In the genomic region with DNA sequence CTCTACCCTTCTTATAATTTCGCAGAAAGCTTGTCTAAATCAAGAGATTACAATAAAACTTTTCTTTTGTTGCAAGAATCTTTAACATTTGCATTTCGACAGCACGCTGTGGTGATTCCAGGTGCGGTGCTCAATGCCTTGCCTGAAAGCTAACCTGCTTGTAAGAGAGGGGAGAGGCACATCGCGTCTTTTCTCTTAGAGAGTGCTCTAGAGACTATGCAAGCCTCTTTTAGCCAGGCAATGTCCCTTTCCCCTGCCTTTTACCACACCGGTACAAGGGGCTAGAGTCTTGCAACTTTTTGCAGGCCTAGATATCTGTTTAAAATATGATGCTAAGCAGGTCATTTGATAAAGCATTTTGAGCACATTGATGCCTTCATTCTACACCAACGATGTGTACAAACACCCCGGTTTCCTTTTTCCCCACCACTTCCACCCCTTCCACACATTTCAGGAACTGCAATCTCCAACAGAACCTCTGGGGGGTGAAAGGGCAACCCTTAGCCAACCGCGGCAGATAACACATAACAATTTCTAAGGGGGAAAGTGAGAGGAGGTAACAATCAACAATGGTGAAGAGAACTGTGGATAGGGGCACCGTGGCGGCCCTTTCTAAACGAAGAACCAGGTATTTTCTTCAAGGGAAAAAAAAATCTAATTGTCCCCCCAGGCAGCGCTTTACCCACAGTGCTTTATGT, we compare ENCODE assay signal across 8 cellular contexts. TPM values are rescaled to one million over a fixed set of nuclear protein-coding genes. Genes with fewer than 3 reads are reported as not detected.
A peak's percentile ranks its signal among the peaks of the same experiment; 100 is the strongest.
DNase-seq lines count a peak whose midpoint lies in the region; ATAC-seq, FAIRE-seq and TF ChIP-seq lines count a peak whose summit lies in the region.

No MANE protein-coding gene starts in this region.

- H3K9me3 ChIP-seq in astrocyte (ENCODE audit: insufficient read depth, low read depth, low read length) (no peaks in the 10 kb centered on the region), thoracic aorta (no peaks in the 10 kb centered on the region)

- no peaks in the 10 kb centered on the region for H3K9me3 Mint-ChIP-seq in astrocyte (ENCODE audit: unreplicated experiment)

- no peaks in the 10 kb centered on the region for H3K36me3 ChIP-seq in astrocyte (ENCODE audit: insufficient read depth, low read length)
- H3K36me3 ChIP-seq in thoracic aorta, result no peaks in the 10 kb centered on the region

- H3K27me3 Mint-ChIP-seq in astrocyte (ENCODE audit: low read depth, unreplicated experiment), result no peaks in the 10 kb centered on the region

- H3K79me2 ChIP-seq in astrocyte (ENCODE audit: insufficient read depth, low read length), result peaks cover 62% of the 10 kb centered on the region

- H3K27me3 ChIP-seq in astrocyte (ENCODE audit: insufficient read depth, low read length), result no peaks in the 10 kb centered on the region
- no peaks in the 10 kb centered on the region for H3K27me3 ChIP-seq in thoracic aorta (replicated peaks; ENCODE audit: insufficient read depth)

- peak overlapping the region; percentile 86 for H3K4me2 ChIP-seq in astrocyte (ENCODE audit: low read length)

- no peak for TF ChIP-seq CTCF in GM13977 (IDR thresholded peaks at IDR 0.05; ENCODE audit: extremely low read depth, insufficient read depth, missing control alignments)
- TF ChIP-seq CTCF in astrocyte (IDR thresholded peaks at IDR 0.05; ENCODE audit: insufficient read depth, low read depth, low read length), result peak; percentile 43
- TF ChIP-seq CTCF in thoracic aorta (IDR thresholded peaks at IDR 0.05), result peak; percentile 49
- TF ChIP-seq CTCF in omental fat pad (IDR thresholded peaks at IDR 0.05), result peak in 1 of 3 donors; percentile 20

- peak overlapping the region; percentile 16 for H3K27ac Mint-ChIP-seq in astrocyte (ENCODE audit: unreplicated experiment)

- H3K4me1 Mint-ChIP-seq in astrocyte (ENCODE audit: low read depth, unreplicated experiment), result peaks cover 28% of the 10 kb centered on the region

- H3K36me3 Mint-ChIP-seq in astrocyte (ENCODE audit: low read depth, unreplicated experiment), result no peaks in the 10 kb centered on the region

- no peak for FAIRE-seq in astrocyte (lab: Jason Lieb, UNC)

- H3K27ac ChIP-seq in astrocyte (ENCODE audit: low read depth, low read length) (peak overlapping the region; percentile 67), thoracic aorta (no peak overlapping the region)

- DNase-seq in GM13977 (ENCODE audit: low spot score) (peak; percentile 12), NCI-H2081 treated with DMSO at 0.1 percent for 48 hours (lab: John Stamatoyannopoulos, UW) (peak; percentile 57), astrocyte (ENCODE audit: low read depth) (no peak), iPS-NIHi7 (ENCODE audit: extremely low spot score) (peak; percentile 53), thoracic aorta (ENCODE audit: low spot score) (no peak), activated T-cell treated with anti-CD3 and anti-CD28 coated beads for 4 hours (no peak), omental fat pad (ENCODE audit: low spot score) (no peak)

- H3K4me1 ChIP-seq in astrocyte (ENCODE audit: insufficient read depth, low read length) (peaks cover 13% of the 10 kb centered on the region), thoracic aorta (ENCODE audit: control insufficient read depth in 1 of 2, low read depth in 2 of 2) (peaks cover 10 to 24% of the 10 kb centered on the region in 2 donors)

- ATAC-seq in thoracic aorta (ENCODE audit: insufficient number of reproducible peaks, low FRiP score, low read depth) (no peak), HG03095 (IDR thresholded peaks at IDR 0.05; ENCODE audit: unreplicated experiment) (no peak), omental fat pad (ENCODE audit: low FRiP score) (no peak)

- H3K4me3 ChIP-seq in astrocyte (ENCODE audit: insufficient read depth, low read depth, low read length), result peak overlapping the region; percentile 94
- H3K4me3 ChIP-seq in thoracic aorta, result peak overlapping the region; percentile 88

- H3K4me3 Mint-ChIP-seq in astrocyte (ENCODE audit: unreplicated experiment), result peak overlapping the region; percentile 98

- H4K20me1 ChIP-seq in astrocyte (ENCODE audit: insufficient read depth, low read length), result peaks cover 31% of the 10 kb centered on the region

- no peak overlapping the region for H2AFZ ChIP-seq in astrocyte (ENCODE audit: low read depth, low read length)

- in situ Hi-C loops in GM13977 (cut with MboI; ENCODE audit: low pct_unique_long_range_greater_than_20kb, low sequenced_read_pairs, unreplicated experiment), result no loop called here

- peak overlapping the region; percentile 92 for H3K9ac ChIP-seq in astrocyte (ENCODE audit: low read length)

RNA-seq across cellular contexts. Expression of gene KITLG, which starts 1.3 kb away (rescaled TPM):
- total RNA-seq in astrocyte (15.9 and 21.7 TPM in 2 replicates), thoracic aorta (10 to 100 TPM; 19.4 to 29.9 TPM), omental fat pad (10 to 100 TPM; 12.2 to 29.8 (median 19.8) TPM)

Comparison
In these comparisons a context has a peak if more than half of its experiments do, and no peak if none do; other contexts are left out.
1. DNase-seq: peak in GM13977 (single experiment), NCI-H2081 treated with DMSO at 0.1 percent for 48 hours (single experiment) and iPS-NIHi7 (single experiment); none in astrocyte (single experiment), thoracic aorta (single experiment), activated T-cell treated with anti-CD3 and anti-CD28 coated beads for 4 hours (single experiment) and omental fat pad (single experiment).